19 cellular contexts compared by ENCODE assay signal in the genomic region with DNA sequence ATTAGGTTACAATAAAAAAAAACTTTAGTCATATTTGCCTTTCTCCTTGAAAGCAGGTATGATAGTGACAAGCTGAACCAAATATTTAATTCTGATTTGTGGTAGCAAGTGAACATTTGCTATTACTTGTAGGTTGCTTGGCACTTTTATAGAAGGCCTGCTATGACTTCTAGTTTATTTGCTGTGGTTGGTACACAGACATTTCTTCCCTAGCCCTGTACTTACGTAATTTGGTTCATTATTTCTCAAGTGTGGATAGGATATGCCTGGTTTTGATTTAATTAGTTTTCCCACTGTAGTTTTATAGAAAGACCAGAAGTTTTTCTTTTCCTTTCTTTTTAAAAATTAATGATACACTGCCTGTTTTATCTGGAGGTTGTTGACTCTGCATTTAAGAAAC. TPM values are rescaled to one million over a fixed set of nuclear protein-coding genes. Genes with fewer than 3 reads are reported as not detected.
DNase-seq lines count a peak whose midpoint lies in the region; ATAC-seq, FAIRE-seq and TF ChIP-seq lines count a peak whose summit lies in the region.
"Had no signal": no experiment of that assay in that cellular context is flagged by ENCODE, and none has a peak within 500 bp of the region (broad histone marks: within the 10 kb centered on the region; RNA-seq: fewer than 3 reads in every experiment).

No MANE protein-coding gene starts in this region.

- no peak overlapping the region for H3K4me3 ChIP-seq in right lobe of liver
- H3K4me3 ChIP-seq in HepG2 (replicated peaks in 1 of 3; ENCODE audit: insufficient read depth in 1 of 3, low read depth in 2 of 3, low read length in 3 of 3): no peak overlapping the region
- no peak overlapping the region for H3K4me3 ChIP-seq in PC-9
- H3K4me3 ChIP-seq: BLaER1 treated with 17β-estradiol and CSF1 and Interleukin-3, amounts not matched to agents 10 nM and 100 nM had no signal

- no TSS peak for BruUV-seq in HepG2 (replicated peaks; lab: Mats Ljungman, UMichigan)
- BruUV-seq in PC-9 (replicated peaks; lab: Mats Ljungman, UMichigan): no TSS peak

- no peak overlapping the region for H2AFZ ChIP-seq in HepG2 (ENCODE audit: low read length)
- no peak overlapping the region for H2AFZ ChIP-seq in PC-9

- H3K79me2 ChIP-seq in HepG2 (ENCODE audit: insufficient read depth, low read length) (no peaks in the 10 kb centered on the region), PC-9 (ENCODE audit: low read depth) (no peaks in the 10 kb centered on the region)

- TF ChIP-seq EP300 in HepG2 (IDR thresholded peaks at IDR 0.05; ENCODE audit: low read depth in 2 of 2, low read length in 2 of 2) (no peak), HepG2 (CRISPR knock-in tag; IDR thresholded peaks at IDR 0.05; ENCODE audit: borderline replicate concordance) (no peak)

- TF ChIP-seq POLR2A in right lobe of liver (IDR thresholded peaks at IDR 0.05): no peak
- TF ChIP-seq POLR2A in HepG2 (IDR thresholded peaks at IDR 0.05; ENCODE audit: insufficient read depth in 1 of 2, low read depth in 2 of 2, low read length in 2 of 2): no peak

- TF ChIP-seq RAD21 in HepG2 (CRISPR knock-in tag; IDR thresholded peaks at IDR 0.05): no peak

- TF ChIP-seq CTCF in right lobe of liver (IDR thresholded peaks at IDR 0.05) (no peak), HepG2 (CRISPR knock-in tag; IDR thresholded peaks at IDR 0.05) (no peak), PC-9 (conservative IDR thresholded peaks at IDR 0.05) (no peak)

- H3K27me3 ChIP-seq in right lobe of liver (no peaks in the 10 kb centered on the region), HepG2 (ENCODE audit: control insufficient read depth in 1 of 2, insufficient read depth in 2 of 2, low read length in 2 of 2) (no peaks in the 10 kb centered on the region), PC-9 (ENCODE audit: insufficient read depth, low read depth) (no peaks in the 10 kb centered on the region)
- H3K27me3 ChIP-seq: BLaER1 treated with 17β-estradiol and CSF1 and Interleukin-3, amounts not matched to agents 10 nM and 100 nM had no signal

- CTCF ChIA-PET in HepG2 (lab: Yijun Ruan, JAX; ENCODE audit: low intra/inter-chr PET ratio, low total read pairs): no interaction called here
- CTCF ChIA-PET in PC-9 (lab: Charles Lee): no interaction called here

- H3K36me3 ChIP-seq in right lobe of liver: peaks cover 0 to 35% (median 6%) of the 10 kb centered on the region in 4 donors
- peaks cover 1 to 44% of the 10 kb centered on the region in 2 experiments; a peak in 3 of 5 replicates for H3K36me3 ChIP-seq in HepG2 (replicated peaks in 1 of 2; ENCODE audit: control insufficient read depth in 1 of 2, insufficient read depth in 2 of 2, low read length in 2 of 2)
- peaks cover 11% of the 10 kb centered on the region; the same call in 1 of the 2 replicates for H3K36me3 ChIP-seq in PC-9 (ENCODE audit: low read depth)

- no peaks in the 10 kb centered on the region for H4K20me1 ChIP-seq in HepG2 (ENCODE audit: insufficient read depth, low read length)
- peaks cover 3% of the 10 kb centered on the region; the same call in 1 of the 2 replicates for H4K20me1 ChIP-seq in PC-9 (ENCODE audit: insufficient read depth)

- H3K9me3 ChIP-seq in right lobe of liver (no peaks in the 10 kb centered on the region), HepG2 (ENCODE audit: low read length) (no peaks in the 10 kb centered on the region), PC-9 (ENCODE audit: insufficient read depth, low read depth) (no peaks in the 10 kb centered on the region)
- H3K9me3 ChIP-seq: BLaER1 treated with 17β-estradiol and CSF1 and Interleukin-3, amounts not matched to agents 10 nM and 100 nM had no signal

- ATAC-seq in right lobe of liver (peak in 3 of 4 donors; percentile 59 to 73 (median 59)), HepG2 (no peak), left cardiac atrium (no peak)

- H3K9ac ChIP-seq in HepG2 (ENCODE audit: insufficient read depth, low read depth, low read length): no peak overlapping the region
- H3K9ac ChIP-seq: BLaER1 treated with 17β-estradiol and CSF1 and Interleukin-3, amounts not matched to agents 10 nM and 100 nM had no signal

- no peaks in the 10 kb centered on the region; the same call in 1 of the 2 replicates for H3F3A ChIP-seq in PC-9 (ENCODE audit: insufficient read depth, low read depth)

- H3K4me1 ChIP-seq in right lobe of liver (no peaks in the 10 kb centered on the region), HepG2 (ENCODE audit: insufficient read depth, low read length) (no peaks in the 10 kb centered on the region), PC-9 (replicated peaks; ENCODE audit: insufficient read depth) (no peaks in the 10 kb centered on the region)
- H3K4me1 ChIP-seq: BLaER1 treated with 17β-estradiol and CSF1 and Interleukin-3, amounts not matched to agents 10 nM and 100 nM had no signal

- DNase-seq in right lobe of liver (no peak), HepG2 (ENCODE audit: low spot score) (no peak), PC-9 (no peak), UCSD-AML1 (lab: John Stamatoyannopoulos, UW; ENCODE audit: unreplicated experiment) (no peak), posterior cingulate gyrus (no peak), left cardiac atrium (no peak), dermis blood vessel endothelial cell (no peak)
- DNase-seq: 8988T, H9, NCI-H1436, NCI-H2029, NCI-H2171, NCI-H446 treated with DMSO at 0.1 percent for 48 hours, NCI-H748 treated with DMSO at 0.1 percent for 48 hours, OCI-M1, RPMI8226, SIG-M5 had no signal

- no peaks in the 10 kb centered on the region for H3K9me2 ChIP-seq in PC-9 (ENCODE audit: insufficient read depth)

- in situ Hi-C loops in HepG2 (cut with HindIII; ENCODE audit: extremely low pct_ligation_motif_present, low pct_unique_long_range_greater_than_20kb): no loop called here

- H3K4me2 ChIP-seq in HepG2 (ENCODE audit: low read depth, low read length): no peak overlapping the region
- no peak overlapping the region for H3K4me2 ChIP-seq in PC-9
- H3K4me2 ChIP-seq: BLaER1 treated with 17β-estradiol and CSF1 and Interleukin-3, amounts not matched to agents 10 nM and 100 nM had no signal

- POLR2A ChIA-PET in HepG2 (lab: Yijun Ruan, JAX) (no interaction called here), PC-9 (lab: Charles Lee; ENCODE audit: unreplicated experiment) (no interaction called here)

- 54% methylated on average over 1 of the region's 1 CpG for WGBS in right lobe of liver (ENCODE audit: insufficient coverage, low coverage, low lambda C conversion rate, missing lambda C conversion rate)
- 91% methylated on average over 1 of the region's 1 CpG for WGBS in HepG2 (ENCODE audit: low lambda C conversion rate)

- FAIRE-seq in HepG2 (lab: Jason Lieb, UNC) (no peak), islet of Langerhans (lab: Jason Lieb, UNC) (peak; percentile 90)

- H3K27ac ChIP-seq in right lobe of liver (no peak overlapping the region), HepG2 (ENCODE audit: extremely low read length, insufficient read depth, low read length) (no peak overlapping the region), PC-9 (0 out of 2 replicates have a peak overlapping the region, but pooled peaks have one; percentile 20)
- H3K27ac ChIP-seq: BLaER1 treated with 17β-estradiol and CSF1 and Interleukin-3, amounts not matched to agents 10 nM and 100 nM had no signal

- intact Hi-C loops in right lobe of liver (cut with DNase I) (no loop called here), HepG2 (cut with micrococcal nuclease; ENCODE audit: unreplicated experiment) (no loop called here), PC-9 (cut with micrococcal nuclease; ENCODE audit: unreplicated experiment) (no loop called here), posterior cingulate gyrus (cut with DNase I) (no loop called here), left cardiac atrium (cut with DNase I) (no loop called here)

TF ChIP-seq in HepG2, 621 proteins besides CTCF, POLR2A, EP300 and RAD21 (continues in another document):
- TF ChIP-seq KLF13 (CRISPR knock-in tag; IDR thresholded peaks at IDR 0.05) (no peak), MXD4 (CRISPR knock-in tag; IDR thresholded peaks at IDR 0.05) (no peak), NR1H2 (CRISPR knock-in tag; IDR thresholded peaks at IDR 0.05; ENCODE audit: borderline replicate concordance, low read depth) (no peak), SP1 (IDR thresholded peaks at IDR 0.05) (no peak), SP1 (CRISPR knock-in tag; IDR thresholded peaks at IDR 0.05) (no peak), MED8 (CRISPR knock-in tag; IDR thresholded peaks at IDR 0.05; ENCODE audit: insufficient replicate concordance) (no peak)

RNA-seq across cellular contexts. Expression of a gene that starts 55.9 kb away (rescaled TPM):
- total RNA-seq in right lobe of liver (10 to 100 TPM; 28.5 to 57.2 (median 33.3) TPM), HepG2 (2016; rRNA removed; fragmentation: Illumina TruSeq; extraction: Trizol) (22.0 and 26.5 TPM in 2 replicates), PC-9 (2021) (22.8 and 26.7 TPM in 2 replicates), left cardiac atrium (10 to 100 TPM; 68.4 to 69.0 TPM), dermis blood vessel endothelial cell (77.1 and 87.5 TPM in 2 replicates)
- total RNA-seq in HepG2 (2016; cell fraction: cytosol; rRNA removed; fragmentation: Illumina TruSeq; extraction: Trizol; ENCODE audit: low read depth): 6.9 and 7.3 TPM in 2 replicates
- 21.8 and 25.0 TPM in 2 replicates for total RNA-seq in HepG2 (2016; cell fraction: insoluble cytoplasmic fraction; rRNA removed; fragmentation: Illumina TruSeq; extraction: Trizol)
- total RNA-seq in HepG2 (2016; cell fraction: membrane; rRNA removed; fragmentation: Illumina TruSeq; extraction: Trizol): 22.7 and 24.3 TPM in 2 replicates
- total RNA-seq in HepG2 (2016; cell fraction: nucleus; rRNA removed; fragmentation: Illumina TruSeq; extraction: Trizol): 15.8 and 16.6 TPM in 2 replicates
- 27.5 and 31.4 TPM in 2 replicates for polyA plus RNA-seq in HepG2 (2011; rRNA removed)
- polyA plus RNA-seq in HepG2 (2011; cell fraction: cytosol; rRNA removed): 14.2 and 20.6 TPM in 2 replicates
- 13.4 and 15.4 TPM in 2 replicates for polyA plus RNA-seq in HepG2 (2011; cell fraction: nucleus; rRNA removed)
- 20.6 and 22.6 TPM in 2 replicates for polyA plus RNA-seq in HepG2 (2012)
- polyA plus RNA-seq in HepG2 (2016; cell fraction: cytosol; fragmentation: Illumina TruSeq; extraction: Trizol; ENCODE audit: low read depth): 5.8 and 6.4 TPM in 2 replicates
- 27.2 and 28.9 TPM in 2 replicates for polyA plus RNA-seq in HepG2 (2016; cell fraction: insoluble cytoplasmic fraction; fragmentation: Illumina TruSeq; extraction: Trizol; ENCODE audit: low read depth)
- polyA plus RNA-seq in HepG2 (2016; cell fraction: membrane; fragmentation: Illumina TruSeq; extraction: Trizol; ENCODE audit: low read depth): 18.6 and 19.6 TPM in 2 replicates
- polyA plus RNA-seq in HepG2 (2016; cell fraction: nucleus; fragmentation: Illumina TruSeq; extraction: Trizol; ENCODE audit: insufficient read depth, low read depth): 19.9 and 22.9 TPM in 2 replicates
- 10.8 and 12.7 TPM in 2 replicates for polyA minus RNA-seq in HepG2 (2011; rRNA and poly(A)+ RNA removed; ENCODE audit: low replicate concordance)
- polyA minus RNA-seq in HepG2 (2011; cell fraction: cytosol; rRNA and poly(A)+ RNA removed): 16.4 and 21.3 TPM in 2 replicates
- polyA minus RNA-seq in HepG2 (2011; cell fraction: nucleus; rRNA and poly(A)+ RNA removed): 21.4 and 23.7 TPM in 2 replicates

Comparison
In these comparisons a context has a peak if more than half of its experiments do, and no peak if none do; other contexts are left out.
1. ATAC-seq: peak in right lobe of liver (3 of 4); none in HepG2 (single experiment) and left cardiac atrium (0 of 2).